32 cellular contexts compared by ENCODE assay signal in genomic region chr10:70976063-70976462, GRCh38.
"Had no signal": no experiment of that assay in that cellular context is flagged by ENCODE, and none has a peak within 500 bp of the region (broad histone marks: within the 10 kb centered on the region; RNA-seq: fewer than 3 reads in every experiment).

No MANE protein-coding gene starts in this region.

- H3K4me2 ChIP-seq: KMS-11 had no signal

- DNase-seq: Karpas-422, Kasumi-1, MG63, MM.1S, MV-4-11, NCI-H1048, NCI-H1092, NCI-H1092 treated with DMSO at 0.1 percent for 48 hours, NCI-H1105, NCI-H1105 treated with DMSO at 0.1 percent for 48 hours, NCI-H1417 treated with DMSO at 0.1 percent for 48 hours, NCI-H1436, NCI-H1436 treated with DMSO at 0.1 percent for 48 hours, NCI-H146, NCI-H1694, NCI-H1694 treated with DMSO at 0.1 percent for 48 hours, NCI-H187, NCI-H187 treated with DMSO at 0.1 percent for 48 hours, NCI-H1930, NCI-H2029, NCI-H2029 treated with DMSO at 0.1 percent for 48 hours, NCI-H2081, NCI-H2081 treated with DMSO at 0.1 percent for 48 hours, NCI-H2107, NCI-H2171, NCI-H2171 treated with DMSO at 0.1 percent for 48 hours, NCI-H2227 treated with DMSO at 0.1 percent for 48 hours, NCI-H226, NCI-H345, NCI-H446, NCI-H446 treated with DMSO at 0.1 percent for 48 hours had no signal

- H3K9ac ChIP-seq: KMS-11 had no signal

- H3K27ac ChIP-seq: KMS-11 had no signal

- H3K9me3 ChIP-seq: MG63 had no signal

- H3K27me3 ChIP-seq: MG63 had no signal

- H3K36me3 ChIP-seq: MG63 had no signal

- H3K4me3 ChIP-seq: MG63 had no signal
